8 cellular contexts compared by ENCODE assay signal in genomic region chr15:74631935-74632560, GRCh38. TPM values are rescaled to one million over a fixed set of nuclear protein-coding genes. Genes with fewer than 3 reads are reported as not detected.
DNase-seq lines count a peak whose midpoint lies in the region; ATAC-seq, FAIRE-seq and TF ChIP-seq lines count a peak whose summit lies in the region.

No MANE protein-coding gene starts in this region.

- ATAC-seq in GM19324 (IDR thresholded peaks at IDR 0.05; ENCODE audit: low FRiP score, unreplicated experiment): no peak

- no peak overlapping the region for H3K4me2 ChIP-seq in OCI-LY7 (ENCODE audit: low read length)

- H3K9me2 ChIP-seq in OCI-LY7 (ENCODE audit: insufficient read depth, low read length): no peaks in the 10 kb centered on the region

- peaks cover 5% of the 10 kb centered on the region for H3K4me1 Mint-ChIP-seq in activated T-cell treated with anti-CD3 and anti-CD28 coated beads, Interleukin-2, amount 50 U/mL, for 24 hours (ENCODE audit: low read depth)

- H3K4me3 ChIP-seq in A673 (ENCODE audit: low read depth, low read length, poor library complexity, severe bottlenecking): no peak overlapping the region
- no peak overlapping the region for H3K4me3 ChIP-seq in OCI-LY7 (ENCODE audit: low read depth, low read length, poor library complexity, severe bottlenecking)
- H3K4me3 ChIP-seq in uterus: no peak overlapping the region

- peak; percentile 94 for TF ChIP-seq CTCF in A673 (conservative IDR thresholded peaks at IDR 0.05; ENCODE audit: low read depth, low read length)
- TF ChIP-seq CTCF in OCI-LY7 (conservative IDR thresholded peaks at IDR 0.05; ENCODE audit: low read length): peak; percentile 94
- TF ChIP-seq CTCF in uterus (IDR thresholded peaks at IDR 0.05): peak; percentile 61 to 71 (median 64)

- intact Hi-C loops in A673 (cut with micrococcal nuclease; ENCODE audit: unreplicated experiment) (loop anchor here (2.0 kb wide), 1 partner anchor 257 kb away; no protein-coding TSS in a partner anchor), OCI-LY7 (cut with micrococcal nuclease; ENCODE audit: unreplicated experiment) (loop anchor here (1.0 to 2.0 kb wide), 2 partner anchors 11 to 319 kb away; no protein-coding TSS in a partner anchor), uterus (cut with DNase I; ENCODE audit: low total_unique reads) (loop anchor here (5.0 kb wide), 1 partner anchor 135 kb away; no protein-coding TSS in a partner anchor)

- H3K4me1 ChIP-seq in A673 (ENCODE audit: insufficient read depth, low read length, poor library complexity, severe bottlenecking): no peaks in the 10 kb centered on the region
- H3K4me1 ChIP-seq in OCI-LY7 (ENCODE audit: insufficient read depth, low read length, poor library complexity, severe bottlenecking): peaks cover 18% of the 10 kb centered on the region
- H3K4me1 ChIP-seq in uterus: no peaks in the 10 kb centered on the region

- POLR2A ChIA-PET in A673 (lab: Charles Lee; ENCODE audit: low non-redundant PET): no interaction called here
- POLR2A ChIA-PET in OCI-LY7 (lab: Charles Lee): interaction anchor here (0.5 to 1.5 kb wide), 3 partner anchors 9 to 136 kb away, joined by 3 read pairs; no protein-coding TSS in a partner anchor

- peaks cover 91% of the 10 kb centered on the region for H3K36me3 Mint-ChIP-seq in activated T-cell treated with anti-CD3 and anti-CD28 coated beads, Interleukin-2, amount 50 U/mL, for 24 hours (ENCODE audit: low read depth)

- H3K27me3 ChIP-seq in A673 (replicated peaks; ENCODE audit: insufficient read depth, low read depth, low read length, poor library complexity) (no peaks in the 10 kb centered on the region), uterus (no peaks in the 10 kb centered on the region)

- DNase-seq in A673 (ENCODE audit: low spot score) (peak; percentile 55), GM12891 (ENCODE audit: insufficient read length, low spot score) (peak; percentile 76), OCI-LY7 (ENCODE audit: low spot score) (peak; percentile 68), fibroblast of peridontal ligament (ENCODE audit: extremely low read depth) (peak; percentile 45), occipital lobe (lab: John Stamatoyannopoulos, UW) (peak; percentile 32), uterus (peak; percentile 47 to 59)
- peak; percentile 75 for DNase-seq in activated T-cell treated with anti-CD3 and anti-CD28 coated beads, Interleukin-2, amount 50 U/mL, for 24 hours

- H3K36me3 ChIP-seq in A673 (ENCODE audit: insufficient read depth, low read length, poor library complexity, severe bottlenecking) (peaks cover 83% of the 10 kb centered on the region), OCI-LY7 (ENCODE audit: insufficient read depth, low read length) (peaks cover 93% of the 10 kb centered on the region), uterus (no peaks in the 10 kb centered on the region)

- no peak overlapping the region for H3K4me3 Mint-ChIP-seq in activated T-cell treated with anti-CD3 and anti-CD28 coated beads, Interleukin-2, amount 50 U/mL, for 24 hours

- peak; percentile 74 for FAIRE-seq in GM12891 (lab: Jason Lieb, UNC)

- H3K9me3 ChIP-seq in A673 (ENCODE audit: low read depth, low read length, poor library complexity, severe bottlenecking): no peaks in the 10 kb centered on the region
- no peaks in the 10 kb centered on the region for H3K9me3 ChIP-seq in OCI-LY7 (ENCODE audit: low read length)
- H3K9me3 ChIP-seq in uterus: no peaks in the 10 kb centered on the region

- H3K27ac ChIP-seq in A673 (ENCODE audit: low read depth, low read length, poor library complexity, severe bottlenecking) (no peak overlapping the region), OCI-LY7 (ENCODE audit: low read depth, low read length, poor library complexity, severe bottlenecking) (no peak overlapping the region), uterus (no peak overlapping the region)

- no peaks in the 10 kb centered on the region for H3K27me3 Mint-ChIP-seq in activated T-cell treated with anti-CD3 and anti-CD28 coated beads, Interleukin-2, amount 50 U/mL, for 24 hours

- H2AFZ ChIP-seq in OCI-LY7 (ENCODE audit: low read length): no peak overlapping the region

- peak overlapping the region; percentile 4 for H3K27ac Mint-ChIP-seq in activated T-cell treated with anti-CD3 and anti-CD28 coated beads, Interleukin-2, amount 50 U/mL, for 24 hours

- H3K79me2 ChIP-seq in OCI-LY7 (ENCODE audit: insufficient read depth, low read depth, low read length): no peaks in the 10 kb centered on the region

- no peak for TF ChIP-seq POLR2A in GM12891 (IDR thresholded peaks at IDR 0.05; ENCODE audit: low read depth, low read length)
- no peak for TF ChIP-seq POLR2A in uterus (IDR thresholded peaks at IDR 0.05)

- no peaks in the 10 kb centered on the region for H4K20me1 ChIP-seq in OCI-LY7 (ENCODE audit: insufficient read depth, low read length)

- CTCF ChIA-PET in A673 (lab: Charles Lee): interaction anchor here (0.6 to 9.0 kb wide), 4 partner anchors 11 to 243 kb away, joined by 3 to 119 read pairs (median 6); no protein-coding TSS in a partner anchor
- CTCF ChIA-PET in OCI-LY7 (lab: Charles Lee; ENCODE audit: unreplicated experiment): interaction anchor here (0.6 to 1.3 kb wide), 5 partner anchors 15 to 163 kb away, joined by 3 to 7 read pairs (median 3); no protein-coding TSS in a partner anchor

- H3K9me3 Mint-ChIP-seq in activated T-cell treated with anti-CD3 and anti-CD28 coated beads, Interleukin-2, amount 50 U/mL, for 24 hours: no peaks in the 10 kb centered on the region

- BruUV-seq in A673 (replicated peaks; lab: Mats Ljungman, UMichigan) (no TSS peak), OCI-LY7 (replicated peaks; lab: Mats Ljungman, UMichigan) (no TSS peak)

TF ChIP-seq in GM12891, 5 proteins besides CTCF, POLR2A, EP300 and RAD21:
- TF ChIP-seq POU2F2 (IDR thresholded peaks at IDR 0.05; ENCODE audit: low read depth, low read length): no peak
- no peak for TF ChIP-seq SPI1 (IDR thresholded peaks at IDR 0.05; ENCODE audit: low read depth, low read length)
- TF ChIP-seq PAX5 (IDR thresholded peaks at IDR 0.05; ENCODE audit: insufficient read depth, low read length, severe bottlenecking): no peak
- no peak for TF ChIP-seq TAF1 (IDR thresholded peaks at IDR 0.05; ENCODE audit: low read depth, low read length)
- TF ChIP-seq POLR2AphosphoS5 (IDR thresholded peaks at IDR 0.05; ENCODE audit: low read depth, low read length): no peak

RNA-seq across cellular contexts. Expression of gene CLK3, which starts 16.4 kb away (rescaled TPM):
- 66.8 and 75.5 TPM in 2 replicates for total RNA-seq in A673 (2021)
- 55.3 TPM for polyA plus RNA-seq in GM12891 (2012; ENCODE audit: low read depth, missing spikeins)
- 85.1 and 86.5 TPM in 2 replicates for total RNA-seq in OCI-LY7 (2014; rRNA removed; shearing (Covaris generic))
- 87.4 and 109 TPM in 2 replicates for total RNA-seq in OCI-LY7 (2022)
- total RNA-seq in occipital lobe: 27.0 TPM
- 10 to 100 TPM; 33.0 to 90.4 (median 84.2) TPM for total RNA-seq in uterus
